Comparison of ENCODE assay signal across 8 cellular contexts in genomic region chr2:227325056-227325823, GRCh38. TPM values are rescaled to one million over a fixed set of nuclear protein-coding genes. Genes with fewer than 3 reads are reported as not detected.
DNase-seq lines count a peak whose midpoint lies in the region; ATAC-seq and TF ChIP-seq lines count a peak whose summit lies in the region.

Gene MFF, plus strand, starts transcription at chr2:227325251. Its CDS starts 5,415 bp downstream, at chr2:227330666.

- H3F3A ChIP-seq in OCI-LY1 (ENCODE audit: insufficient read depth, low read length), result no peaks in the 10 kb centered on the region

- peak; percentile 96 for ATAC-seq in GM21515 (IDR thresholded peaks at IDR 0.05; ENCODE audit: unreplicated experiment)

- peaks cover 48% of the 10 kb centered on the region for H3K79me2 ChIP-seq in OCI-LY1 (ENCODE audit: insufficient read depth, low read length)

- H3K4me3 Mint-ChIP-seq in endothelial cell (ENCODE audit: unreplicated experiment) (peak within 1 kb of the TSS; percentile 93), mesothelial cell of epicardium (peak within 1 kb of the TSS; percentile 95)

- peaks cover 32% of the 10 kb centered on the region for H3K4me1 ChIP-seq in OCI-LY1 (ENCODE audit: insufficient read depth, low read length, severe bottlenecking)

- H3K27me3 ChIP-seq in OCI-LY1 (ENCODE audit: insufficient read depth, low read length), result no peaks in the 10 kb centered on the region

- H3K9ac ChIP-seq in OCI-LY1 (ENCODE audit: low read length), result peak within 1 kb of the TSS; percentile 88

- DNase-seq in DMS 273 treated with DMSO at 0.1 percent for 48 hours (lab: John Stamatoyannopoulos, UW) (peak; percentile 84), HuH-7 (ENCODE audit: low spot score) (peak; percentile 89), endothelial cell (ENCODE audit: low spot score) (peak; percentile 89), mesothelial cell of epicardium (ENCODE audit: low spot score in 2 of 2, unreplicated experiment in 2 of 2) (peak; percentile 74 to 89)
- DNase-seq in activated CD8-positive, alpha-beta memory T cell treated with anti-CD3 and anti-CD28 coated beads, Interleukin-2, amount 50 U/mL, for 48 hours, result peak; percentile 96
- DNase-seq in stimulated activated CD8-positive, alpha-beta memory T cell treated with anti-CD3 and anti-CD28 coated beads, Interleukin-15, amount 100 ng/mL, for 48 hours (ENCODE audit: low read depth in 2 of 2), result peak; percentile 92

- H3K27ac Mint-ChIP-seq in endothelial cell (ENCODE audit: unreplicated experiment) (peak within 1 kb of the TSS; percentile 91), mesothelial cell of epicardium (peak within 1 kb of the TSS; percentile 99)

- peak within 1 kb of the TSS; percentile 79 for H3K4me3 ChIP-seq in OCI-LY1 (ENCODE audit: low read depth, low read length, poor library complexity, severe bottlenecking)

- peak within 1 kb of the TSS; percentile 31 for H3K27ac ChIP-seq in OCI-LY1 (ENCODE audit: low read depth, low read length, poor library complexity, severe bottlenecking)

- H3K4me1 Mint-ChIP-seq in endothelial cell (ENCODE audit: unreplicated experiment) (peaks cover 18% of the 10 kb centered on the region), mesothelial cell of epicardium (peaks cover 28% of the 10 kb centered on the region)

- H2AFZ ChIP-seq in OCI-LY1 (ENCODE audit: low read length), result peak within 1 kb of the TSS; percentile 65; the same call in 1 of the 2 replicates

- H3K9me2 ChIP-seq in OCI-LY1 (ENCODE audit: low read depth, low read length), result no peaks in the 10 kb centered on the region

- H3K27me3 Mint-ChIP-seq in endothelial cell (ENCODE audit: unreplicated experiment) (peaks cover 7% of the 10 kb centered on the region), mesothelial cell of epicardium (ENCODE audit: low read depth) (no peaks in the 10 kb centered on the region)

- 0 out of 2 replicates have a peak, but pooled peaks cover 3% of the 10 kb centered on the region for H3K9me3 ChIP-seq in OCI-LY1 (ENCODE audit: low read length)

- TF ChIP-seq CTCF in OCI-LY1 (IDR thresholded peaks at IDR 0.05; ENCODE audit: low read length), result peak; percentile 56
- no peak for TF ChIP-seq CTCF in endothelial cell (IDR thresholded peaks at IDR 0.05; ENCODE audit: unreplicated experiment)
- TF ChIP-seq CTCF in mesothelial cell of epicardium (IDR thresholded peaks at IDR 0.05; ENCODE audit: unreplicated experiment), result no peak

- H3K9me3 Mint-ChIP-seq in endothelial cell (ENCODE audit: unreplicated experiment) (peaks cover 7% of the 10 kb centered on the region), mesothelial cell of epicardium (peaks cover 21% of the 10 kb centered on the region)

- H3K36me3 Mint-ChIP-seq in endothelial cell (ENCODE audit: low read depth, unreplicated experiment) (peaks cover 13% of the 10 kb centered on the region), mesothelial cell of epicardium (peaks cover 11% of the 10 kb centered on the region)

- peak within 1 kb of the TSS; percentile 84 for H3K4me2 ChIP-seq in OCI-LY1 (ENCODE audit: low read length)

- H3K36me3 ChIP-seq in OCI-LY1 (ENCODE audit: insufficient read depth, low read length), result peaks cover 11% of the 10 kb centered on the region

- H4K20me1 ChIP-seq in OCI-LY1 (ENCODE audit: insufficient read depth, low read length), result no peaks in the 10 kb centered on the region

RNA-seq across cellular contexts. Expression of gene MFF, which starts in this region (rescaled TPM):
- total RNA-seq in endothelial cell (ENCODE audit: unreplicated experiment), result 106 TPM
- total RNA-seq in mesothelial cell of epicardium, result 90.2 to 93.9 TPM (median 93.3 TPM) in 3 replicates

Comparison
In these comparisons a context has a peak if more than half of its experiments do, and no peak if none do; other contexts are left out.
1. Peak in every context shown above with its lines: DNase-seq, ATAC-seq, H3K4me3 ChIP-seq and H3K27ac ChIP-seq.